ENCODE assay signal across 8 cellular contexts in genomic region chr2:97093983-97094771, GRCh38. TPM values are rescaled to one million over a fixed set of nuclear protein-coding genes. Genes with fewer than 3 reads are reported as not detected.
DNase-seq lines count a peak whose midpoint lies in the region; ATAC-seq and TF ChIP-seq lines count a peak whose summit lies in the region.
"Not testable (repeated sequence)": the region's sequence is repeated elsewhere in the genome, so short reads cannot be mapped to it uniquely, and the experiment has no call there.

No MANE protein-coding gene starts in this region.

- POLR2A ChIA-PET in Caco-2 (lab: Charles Lee); PC-3 (lab: Charles Lee; ENCODE audit: unreplicated experiment): not testable (repeated sequence)

- H3K4me1 ChIP-seq in Caco-2; PC-3 (ENCODE audit: insufficient read depth, low read length): not testable (repeated sequence)

- H3K4me1 Mint-ChIP-seq in Caco-2 (ENCODE audit: low read depth, unreplicated experiment); activated naive CD8-positive, alpha-beta T cell (ENCODE audit: low read depth); mesothelial cell of epicardium: not testable (repeated sequence)

- TF ChIP-seq CTCF in Caco-2 (IDR thresholded peaks at IDR 0.05; ENCODE audit: insufficient read depth in 1 of 2, low read depth in 1 of 2, low read length in 1 of 2, severe bottlenecking in 1 of 2, unreplicated experiment in 1 of 2); PC-3 (conservative IDR thresholded peaks at IDR 0.05; ENCODE audit: low read depth, low read length); foreskin fibroblast (IDR thresholded peaks at IDR 0.05; ENCODE audit: low read depth, low read length); mesothelial cell of epicardium (IDR thresholded peaks at IDR 0.05; ENCODE audit: unreplicated experiment): not testable (repeated sequence)

- H3K27ac ChIP-seq in PC-3 (ENCODE audit: low read length): not testable (repeated sequence)

- H3K27ac Mint-ChIP-seq in Caco-2 (ENCODE audit: unreplicated experiment); activated naive CD8-positive, alpha-beta T cell; mesothelial cell of epicardium: not testable (repeated sequence)

- H3K9me3 Mint-ChIP-seq in Caco-2 (ENCODE audit: unreplicated experiment); activated naive CD8-positive, alpha-beta T cell (ENCODE audit: low read depth); mesothelial cell of epicardium: not testable (repeated sequence)

- H2AFZ ChIP-seq in PC-3 (ENCODE audit: low read length): not testable (repeated sequence)

- intact Hi-C loops in Caco-2 (cut with micrococcal nuclease; ENCODE audit: unreplicated experiment); PC-3 (cut with micrococcal nuclease): not testable (repeated sequence)

- DNase-seq in Caco-2; PC-3; foreskin fibroblast; mesothelial cell of epicardium (ENCODE audit: low spot score in 2 of 2, unreplicated experiment in 2 of 2); stimulated activated naive CD8-positive, alpha-beta T cell treated with anti-CD3 and anti-CD28 coated beads, Interleukin-15, Interleukin-2, amounts not matched to agents 100 U/mL and 50 U/mL, for 24 hours: not testable (repeated sequence)

- not testable (repeated sequence) for H3F3A ChIP-seq in PC-3 (ENCODE audit: low read length, unreplicated experiment)

- H3K27me3 Mint-ChIP-seq in Caco-2 (ENCODE audit: insufficient read depth, unreplicated experiment); activated naive CD8-positive, alpha-beta T cell; mesothelial cell of epicardium (ENCODE audit: low read depth): not testable (repeated sequence)

- ATAC-seq in GM21515 (IDR thresholded peaks at IDR 0.05; ENCODE audit: unreplicated experiment) (peak; percentile 42), HG03095 (IDR thresholded peaks at IDR 0.05; ENCODE audit: unreplicated experiment) (peak; percentile 18), PC-3 (peak; percentile 37)
- peak; percentile 34 for ATAC-seq in stimulated activated naive CD8-positive, alpha-beta T cell treated with anti-CD3 and anti-CD28 coated beads, Interleukin-15, Interleukin-2, amounts not matched to agents 100 U/mL and 50 U/mL, for 24 hours

- not testable (repeated sequence) for H3K36me3 ChIP-seq in Caco-2 (ENCODE audit: control insufficient read depth, insufficient read depth, low read length); PC-3 (ENCODE audit: low read depth, low read length)

- not testable (repeated sequence) for H3K4me3 Mint-ChIP-seq in Caco-2 (ENCODE audit: unreplicated experiment)
- peak overlapping the region; percentile 60 for H3K4me3 Mint-ChIP-seq in activated naive CD8-positive, alpha-beta T cell
- peak overlapping the region; percentile 56 for H3K4me3 Mint-ChIP-seq in mesothelial cell of epicardium

- H3K36me3 Mint-ChIP-seq in Caco-2 (ENCODE audit: insufficient read depth, unreplicated experiment); activated naive CD8-positive, alpha-beta T cell; mesothelial cell of epicardium: not testable (repeated sequence)

- not testable (repeated sequence) for H3K27me3 ChIP-seq in Caco-2 (replicated peaks; ENCODE audit: control insufficient read depth, insufficient read depth, low read length); PC-3 (ENCODE audit: low read length)

- peak overlapping the region; percentile 32 for H3K4me3 ChIP-seq in Caco-2 (ENCODE audit: low read depth, low read length)
- H3K4me3 ChIP-seq in PC-3 (ENCODE audit: low read length): peak overlapping the region; percentile 50; the same call in 1 of the 2 replicates
- H3K4me3 ChIP-seq in foreskin fibroblast (ENCODE audit: low read depth in 1 of 2, low read length in 2 of 2): peak overlapping the region; percentile 22 to 46

- H3K79me2 ChIP-seq in PC-3 (ENCODE audit: low read length): not testable (repeated sequence)

- not testable (repeated sequence) for BruUV-seq in Caco-2 (replicated peaks; lab: Mats Ljungman, UMichigan); PC-3 (replicated peaks; lab: Mats Ljungman, UMichigan)

- not testable (repeated sequence) for H4K20me1 ChIP-seq in PC-3 (ENCODE audit: low read length)

- not testable (repeated sequence) for H3K9ac ChIP-seq in PC-3 (ENCODE audit: low read length)

- peak overlapping the region; percentile 39; the same call in 1 of the 2 replicates for H3K4me2 ChIP-seq in PC-3 (ENCODE audit: low read length)

- H3K9me2 ChIP-seq in PC-3 (replicated peaks; ENCODE audit: low read length): not testable (repeated sequence)

- not testable (repeated sequence) for H3K9me3 ChIP-seq in Caco-2; PC-3 (ENCODE audit: low read length)

- CTCF ChIA-PET in Caco-2 (lab: Charles Lee); PC-3 (lab: Charles Lee): not testable (repeated sequence)

RNA-seq across cellular contexts. Expression of gene FAHD2B, which starts 0.5 kb away (rescaled TPM):
- total RNA-seq in Caco-2 (2022): 14.3 and 15.1 TPM in 2 replicates
- 12.7 and 22.2 TPM in 2 replicates for total RNA-seq in PC-3 (2014; rRNA removed)
- total RNA-seq in mesothelial cell of epicardium: 37.4 to 37.8 TPM (median 37.7 TPM) in 3 replicates

RNA-seq across cellular contexts. Expression of gene ANKRD36, which starts 18.8 kb away (rescaled TPM):
- total RNA-seq in Caco-2 (2022) (24.8 and 26.9 TPM in 2 replicates), PC-3 (2014; rRNA removed) (12.6 and 14.0 TPM in 2 replicates), mesothelial cell of epicardium (40.9 to 45.3 TPM (median 41.0 TPM) in 3 replicates)
